Comparison of ENCODE assay signal across 16 cellular contexts in genomic region chrX:71117358-71117757, GRCh38. TPM values are rescaled to one million over a fixed set of nuclear protein-coding genes. Genes with fewer than 3 reads are reported as not detected.
DNase-seq lines count a peak whose midpoint lies in the region; ATAC-seq and TF ChIP-seq lines count a peak whose summit lies in the region.
"Had no signal": no experiment of that assay in that cellular context is flagged by ENCODE, and none has a peak within 500 bp of the region (broad histone marks: within the 10 kb centered on the region; RNA-seq: fewer than 3 reads in every experiment).

No MANE protein-coding gene starts in this region.

- TF ChIP-seq POLR2A in ovary (IDR thresholded peaks at IDR 0.05): no peak

- no peaks in the 10 kb centered on the region for H4K20me1 ChIP-seq in mammary epithelial cell (ENCODE audit: insufficient read depth, low read length)

- H3K9me3 ChIP-seq in HUES64 (ENCODE audit: insufficient read depth, low read depth, low read length) (no peaks in the 10 kb centered on the region), mammary epithelial cell (replicated peaks; ENCODE audit: insufficient read depth, low read length) (no peaks in the 10 kb centered on the region), ovary (no peaks in the 10 kb centered on the region)

- intact Hi-C loops in activated CD8-positive, alpha-beta T cell treated with anti-CD3 and anti-CD28 coated beads for 36 hours (cut with micrococcal nuclease): no loop called here
- intact Hi-C loops in mammary epithelial cell (cut with micrococcal nuclease): loop anchor here (5.0 kb wide), 1 partner anchor 50 kb away; the partner anchor contains the start of gene SNX12
- intact Hi-C loops in ovary (cut with DNase I): no loop called here

- H3K4me1 ChIP-seq in HUES64 (ENCODE audit: insufficient read depth, low read length) (peaks cover 4% of the 10 kb centered on the region; the same call in 1 of the 2 replicates), mammary epithelial cell (ENCODE audit: insufficient read depth, low read length) (peaks cover 8% of the 10 kb centered on the region), ovary (ENCODE audit: insufficient read depth) (peaks cover 4% of the 10 kb centered on the region)

- H3K4me1 Mint-ChIP-seq in activated CD8-positive, alpha-beta T cell treated with anti-CD3 and anti-CD28 coated beads for 36 hours (ENCODE audit: low read depth): peaks cover 32% of the 10 kb centered on the region
- H3K4me1 Mint-ChIP-seq in activated CD8-positive, alpha-beta T cell treated with anti-CD3 and anti-CD28 coated beads, Interleukin-2, amount 10 ng/mL, durations not matched to agents 7 days and 5 days (ENCODE audit: low read depth): peaks cover 35% of the 10 kb centered on the region

- no TSS peak for BruUV-seq in mammary epithelial cell (replicated peaks; lab: Mats Ljungman, UMichigan)

- H3K27me3 Mint-ChIP-seq in activated CD8-positive, alpha-beta T cell treated with anti-CD3 and anti-CD28 coated beads for 36 hours: no peaks in the 10 kb centered on the region
- no peaks in the 10 kb centered on the region for H3K27me3 Mint-ChIP-seq in activated CD8-positive, alpha-beta T cell treated with anti-CD3 and anti-CD28 coated beads, Interleukin-2, amount 10 ng/mL, durations not matched to agents 7 days and 5 days (ENCODE audit: low read depth)

- H3K27ac ChIP-seq in HUES64 (ENCODE audit: low read depth, low read length) (no peak overlapping the region), mammary epithelial cell (ENCODE audit: insufficient read depth, low read depth, low read length) (no peak overlapping the region), ovary (no peak overlapping the region)

- TF ChIP-seq EP300 in ovary (IDR thresholded peaks at IDR 0.05): no peak

- TF ChIP-seq CTCF in activated CD8-positive, alpha-beta T cell treated with anti-CD3 and anti-CD28 coated beads for 36 hours (IDR thresholded peaks at IDR 0.05): no peak
- no peak for TF ChIP-seq CTCF in mammary epithelial cell (conservative IDR thresholded peaks at IDR 0.05 in 1 of 2, IDR thresholded peaks at IDR 0.05 in 1 of 2; ENCODE audit: extremely low read depth in 1 of 2, insufficient read depth in 1 of 2, low read depth in 1 of 2, low read length in 2 of 2)
- TF ChIP-seq CTCF in ovary (IDR thresholded peaks at IDR 0.05): no peak

- peak overlapping the region; percentile 73 for H3K4me2 ChIP-seq in mammary epithelial cell (ENCODE audit: insufficient read depth, low read depth, low read length)

- ATAC-seq in activated CD8-positive, alpha-beta T cell treated with anti-CD3 and anti-CD28 coated beads for 36 hours: no peak
- no peak for ATAC-seq in activated CD8-positive, alpha-beta T cell treated with anti-CD3 and anti-CD28 coated beads, Interleukin-2, amount 10 ng/mL, durations not matched to agents 7 days and 5 days

- peaks cover 11% of the 10 kb centered on the region for H3K36me3 Mint-ChIP-seq in activated CD8-positive, alpha-beta T cell treated with anti-CD3 and anti-CD28 coated beads for 36 hours (ENCODE audit: low read depth)
- H3K36me3 Mint-ChIP-seq in activated CD8-positive, alpha-beta T cell treated with anti-CD3 and anti-CD28 coated beads, Interleukin-2, amount 10 ng/mL, durations not matched to agents 7 days and 5 days (ENCODE audit: low read depth): peaks cover 24% of the 10 kb centered on the region

- H3K27me3 ChIP-seq in HUES64 (ENCODE audit: insufficient read depth, low read length) (peaks cover 31% of the 10 kb centered on the region), mammary epithelial cell (ENCODE audit: insufficient read depth, low read length) (no peaks in the 10 kb centered on the region), ovary (no peaks in the 10 kb centered on the region)

- CTCF ChIA-PET in activated CD8-positive, alpha-beta T cell treated with anti-CD3 and anti-CD28 coated beads for 36 hours (lab: Charles Lee): interaction anchor here (2.4 to 3.3 kb wide), 2 partner anchors 17 to 20 kb away, joined by 5 to 19 read pairs; no protein-coding TSS in a partner anchor
- CTCF ChIA-PET in activated CD8-positive, alpha-beta T cell treated with anti-CD3 and anti-CD28 coated beads, Interleukin-2, amount 10 ng/mL, durations not matched to agents 7 days and 5 days (lab: Charles Lee): interaction anchor here (1.0 to 3.7 kb wide), 7 partner anchors 10 to 148 kb away, joined by 3 to 40 read pairs (median 5); no protein-coding TSS in a partner anchor
- CTCF ChIA-PET in mammary epithelial cell (lab: Charles Lee; ENCODE audit: low non-redundant PET): no interaction called here

- H3K9ac ChIP-seq in HUES64 (ENCODE audit: low read depth, low read length) (no peak overlapping the region), mammary epithelial cell (ENCODE audit: insufficient read depth, low read length) (no peak overlapping the region)

- no peaks in the 10 kb centered on the region for H3K79me2 ChIP-seq in mammary epithelial cell (ENCODE audit: insufficient read depth, low read length)

- peak overlapping the region; percentile 59 for H3K27ac Mint-ChIP-seq in activated CD8-positive, alpha-beta T cell treated with anti-CD3 and anti-CD28 coated beads for 36 hours
- no peak overlapping the region for H3K27ac Mint-ChIP-seq in activated CD8-positive, alpha-beta T cell treated with anti-CD3 and anti-CD28 coated beads, Interleukin-2, amount 10 ng/mL, durations not matched to agents 7 days and 5 days

- H2AFZ ChIP-seq in mammary epithelial cell (ENCODE audit: low read depth, low read length): peak overlapping the region; percentile 30

- DNase-seq in activated CD8-positive, alpha-beta T cell treated with anti-CD3 and anti-CD28 coated beads for 36 hours: no peak
- no peak for DNase-seq in activated CD8-positive, alpha-beta T cell treated with anti-CD3 and anti-CD28 coated beads, Interleukin-2, amount 10 ng/mL, durations not matched to agents 7 days and 5 days
- DNase-seq in mammary epithelial cell (no peak), ovary (no peak), NCI-H226 (no peak), iPS-NIHi11 (ENCODE audit: low spot score) (no peak)
- no peak for DNase-seq in activated CD8-positive, alpha-beta memory T cell treated with anti-CD3 and anti-CD28 coated beads for 24 hours
- DNase-seq: activated effector memory CD4-positive, alpha-beta T cell treated with anti-CD3 and anti-CD28 coated beads, Interleukin-2, amount 50 U/mL, for 16 hours; DMS79; NCI-H1105; NCI-H524 treated with DMSO at 0.1 percent for 48 hours; stimulated activated CD8-positive, alpha-beta memory T cell treated with anti-CD3 and anti-CD28 coated beads, Interleukin-4, amount 100 ng/mL, for 48 hours had no signal

- peak overlapping the region; percentile 75 for H3K4me3 ChIP-seq in HUES64 (ENCODE audit: low read length)
- no peak overlapping the region for H3K4me3 ChIP-seq in mammary epithelial cell (replicated peaks in 1 of 3; ENCODE audit: insufficient read depth in 1 of 3, low read depth in 2 of 3, low read length in 3 of 3)
- H3K4me3 ChIP-seq in ovary: peak overlapping the region; percentile 66

- H3K4me3 Mint-ChIP-seq in activated CD8-positive, alpha-beta T cell treated with anti-CD3 and anti-CD28 coated beads for 36 hours: peak overlapping the region; percentile 79
- no peak overlapping the region for H3K4me3 Mint-ChIP-seq in activated CD8-positive, alpha-beta T cell treated with anti-CD3 and anti-CD28 coated beads, Interleukin-2, amount 10 ng/mL, durations not matched to agents 7 days and 5 days

- in situ Hi-C loops in mammary epithelial cell (cut with MboI; ENCODE audit: low sequenced_read_pairs in 2 of 2): no loop called here

- POLR2A ChIA-PET in activated CD8-positive, alpha-beta T cell treated with anti-CD3 and anti-CD28 coated beads for 36 hours (lab: Charles Lee): interaction anchor here (0.8 to 1.7 kb wide), 4 partner anchors 15 to 249 kb away, joined by 3 to 8 read pairs (median 5); partner anchors contain the start of gene NONO
- POLR2A ChIA-PET in activated CD8-positive, alpha-beta T cell treated with anti-CD3 and anti-CD28 coated beads, Interleukin-2, amount 10 ng/mL, durations not matched to agents 7 days and 5 days (lab: Charles Lee): interaction anchor here (0.6 to 4.5 kb wide), 8 partner anchors 9 to 984 kb away, joined by 3 to 58 read pairs (median 10); partner anchors contain the start of genes CXorf65 and TAF1

- H3K36me3 ChIP-seq in HUES64 (ENCODE audit: insufficient read depth, low read length) (peaks cover 25% of the 10 kb centered on the region), mammary epithelial cell (ENCODE audit: insufficient read depth, low read length) (peaks cover under 1% of the 10 kb centered on the region), ovary (no peaks in the 10 kb centered on the region)

- no peaks in the 10 kb centered on the region for H3K9me3 Mint-ChIP-seq in activated CD8-positive, alpha-beta T cell treated with anti-CD3 and anti-CD28 coated beads for 36 hours
- no peaks in the 10 kb centered on the region for H3K9me3 Mint-ChIP-seq in activated CD8-positive, alpha-beta T cell treated with anti-CD3 and anti-CD28 coated beads, Interleukin-2, amount 10 ng/mL, durations not matched to agents 7 days and 5 days (ENCODE audit: insufficient read depth)

- 56% methylated on average over 8 of the region's 10 CpGs for WGBS in HUES64
- 84% methylated on average over 10 of the region's 10 CpGs for WGBS in mammary epithelial cell (ENCODE audit: low coverage, missing lambda C conversion rate)
- 78 to 85% (median 85%) methylated on average over 10 of the region's 10 CpGs for WGBS in ovary, 3 donors

- dilution Hi-C loops in mammary epithelial cell (cut with HindIII; ENCODE audit: low sequenced_read_pairs): no loop called here

RNA-seq across cellular contexts. Expression of gene MED12, which starts 1.0 kb away (rescaled TPM):
- 10 to 100 TPM; 49.2 to 52.0 TPM for total RNA-seq in activated CD8-positive, alpha-beta T cell treated with anti-CD3 and anti-CD28 coated beads for 36 hours
- total RNA-seq in activated CD8-positive, alpha-beta T cell treated with anti-CD3 and anti-CD28 coated beads, Interleukin-2, amount 10 ng/mL, durations not matched to agents 7 days and 5 days: 10 to 100 TPM; 49.0 to 50.2 TPM
- 18.3 TPM for polyA plus RNA-seq in HUES64 (2013, experiment 1 of 2)
- polyA plus RNA-seq in HUES64 (2013, experiment 2 of 2): 21.2 TPM
- total RNA-seq in mammary epithelial cell (10 to 100 TPM; 22.0 to 26.7 TPM), ovary (10 to 100 TPM; 36.5 to 68.4 (median 60.4) TPM)
- polyA plus RNA-seq in mammary epithelial cell (5.5 TPM), ovary (10 to 100 TPM; 27.8 to 40.0 TPM)
- polyA minus RNA-seq in mammary epithelial cell: 49.7 TPM

RNA-seq across cellular contexts. Expression of gene IL2RG, which starts 6.0 kb away (rescaled TPM):
- total RNA-seq in activated CD8-positive, alpha-beta T cell treated with anti-CD3 and anti-CD28 coated beads for 36 hours: 100 to 1,000 TPM; 302 to 310 TPM
- total RNA-seq in activated CD8-positive, alpha-beta T cell treated with anti-CD3 and anti-CD28 coated beads, Interleukin-2, amount 10 ng/mL, durations not matched to agents 7 days and 5 days: 100 to 1,000 TPM; 348 to 351 TPM
- not detected for polyA plus RNA-seq in HUES64 (2013, experiment 1 of 2)
- 0.25 TPM for polyA plus RNA-seq in HUES64 (2013, experiment 2 of 2)
- not detected for total RNA-seq in mammary epithelial cell
- not detected for polyA plus RNA-seq in mammary epithelial cell
- not detected for polyA minus RNA-seq in mammary epithelial cell
- total RNA-seq in ovary: 1 to 10 TPM in 5 of 7 donors, under 1 TPM in 2; 0.45 to 5.1 (median 1.5) TPM
- polyA plus RNA-seq in ovary: 10 to 100 TPM in 1 of 2 donors, 1 to 10 TPM in 1; 1.2 to 24.0 TPM
- total RNA-seq: endothelial cell of umbilical vein, SK-MEL-5 had no signal
- polyA plus RNA-seq: AG04450 had no signal

RNA-seq across cellular contexts. Expression of gene CXorf65, which starts 10.8 kb away (rescaled TPM):
- 10 to 100 TPM; 17.3 to 20.0 TPM for total RNA-seq in activated CD8-positive, alpha-beta T cell treated with anti-CD3 and anti-CD28 coated beads for 36 hours
- total RNA-seq in activated CD8-positive, alpha-beta T cell treated with anti-CD3 and anti-CD28 coated beads, Interleukin-2, amount 10 ng/mL, durations not matched to agents 7 days and 5 days: 10 to 100 TPM; 12.7 to 17.6 TPM
- not detected for polyA plus RNA-seq in HUES64 (2013, experiment 1 of 2)
- not detected for polyA plus RNA-seq in HUES64 (2013, experiment 2 of 2)
- total RNA-seq in mammary epithelial cell (not detected), ovary (not detected)
- polyA plus RNA-seq in mammary epithelial cell (not detected), ovary (not detected)
- not detected for polyA minus RNA-seq in mammary epithelial cell
- total RNA-seq: endothelial cell of umbilical vein, SK-MEL-5 had no signal
- polyA plus RNA-seq: AG04450, endothelial cell of umbilical vein had no signal

RNA-seq across cellular contexts. Expression of gene FOXO4, which starts 21.7 kb away (rescaled TPM):
- total RNA-seq in activated CD8-positive, alpha-beta T cell treated with anti-CD3 and anti-CD28 coated beads for 36 hours: 1 to 10 TPM; 6.0 to 8.7 TPM
- 10 to 100 TPM; 12.7 to 14.2 TPM for total RNA-seq in activated CD8-positive, alpha-beta T cell treated with anti-CD3 and anti-CD28 coated beads, Interleukin-2, amount 10 ng/mL, durations not matched to agents 7 days and 5 days
- 15.8 TPM for polyA plus RNA-seq in HUES64 (2013, experiment 1 of 2)
- polyA plus RNA-seq in HUES64 (2013, experiment 2 of 2): 11.0 TPM
- 10 to 100 TPM in 1 of 2 donors, 1 to 10 TPM in 1; 5.9 to 13.8 TPM for total RNA-seq in mammary epithelial cell
- polyA plus RNA-seq in mammary epithelial cell: 1.7 TPM
- polyA minus RNA-seq in mammary epithelial cell: 2.4 TPM
- 10 to 100 TPM; 16.7 to 70.2 (median 48.2) TPM for total RNA-seq in ovary
- 10 to 100 TPM; 33.1 to 35.2 TPM for polyA plus RNA-seq in ovary

RNA-seq across cellular contexts. Expression of gene NLGN3, which starts 27.3 kb away (rescaled TPM):
- under 1 TPM; 0.54 to 0.63 TPM for total RNA-seq in activated CD8-positive, alpha-beta T cell treated with anti-CD3 and anti-CD28 coated beads for 36 hours
- total RNA-seq in activated CD8-positive, alpha-beta T cell treated with anti-CD3 and anti-CD28 coated beads, Interleukin-2, amount 10 ng/mL, durations not matched to agents 7 days and 5 days: under 1 TPM; 0.74 to 0.83 TPM
- polyA plus RNA-seq in HUES64 (2013, experiment 1 of 2): 11.4 TPM
- 11.5 TPM for polyA plus RNA-seq in HUES64 (2013, experiment 2 of 2)
- under 1 TPM; 0.17 to 0.21 TPM for total RNA-seq in mammary epithelial cell
- polyA plus RNA-seq in mammary epithelial cell: 0.11 TPM
- not detected for polyA minus RNA-seq in mammary epithelial cell
- 10 to 100 TPM in 1 of 7 donors, 1 to 10 TPM in 6; 2.1 to 10.9 (median 6.7) TPM for total RNA-seq in ovary
- 1 to 10 TPM; 2.5 to 5.2 TPM for polyA plus RNA-seq in ovary

Comparison
In these comparisons a context has a peak if more than half of its experiments do, and no peak if none do; other contexts are left out.
1. H3K4me3 ChIP-seq: peak in HUES64 (single experiment) and ovary (single experiment); none in mammary epithelial cell (0 of 3).
2. RNA of gene IL2RG, which starts 6.0 kb away (total RNA-seq): 348 to 351 TPM in activated CD8-positive, alpha-beta T cell treated with anti-CD3 and anti-CD28 coated beads, Interleukin-2, amount 10 ng/mL, durations not matched to agents 7 days and 5 days and 302 to 310 TPM in activated CD8-positive, alpha-beta T cell treated with anti-CD3 and anti-CD28 coated beads for 36 hours; 0.45 to 5.1 TPM in ovary and not detected in mammary epithelial cell; every median in the first group is over 10 times any median in the second.
3. RNA of gene CXorf65, which starts 10.8 kb away (total RNA-seq): 17.3 to 20.0 TPM in activated CD8-positive, alpha-beta T cell treated with anti-CD3 and anti-CD28 coated beads for 36 hours and 12.7 to 17.6 TPM in activated CD8-positive, alpha-beta T cell treated with anti-CD3 and anti-CD28 coated beads, Interleukin-2, amount 10 ng/mL, durations not matched to agents 7 days and 5 days; not detected in mammary epithelial cell and not detected in ovary; every median in the first group is over 10 times any median in the second.